8 cellular contexts compared by ENCODE assay signal in genomic region chr4:176320976-176321361, GRCh38. TPM values are rescaled to one million over a fixed set of nuclear protein-coding genes. Genes with fewer than 3 reads are reported as not detected.
DNase-seq lines count a peak whose midpoint lies in the region; TF ChIP-seq lines count a peak whose summit lies in the region.

No MANE protein-coding gene starts in this region.

- H4K91ac ChIP-seq in neuronal stem cell (ENCODE audit: low read depth, low read length, poor library complexity): no peak overlapping the region

- H2BK15ac ChIP-seq in neuronal stem cell (ENCODE audit: low read length): no peak overlapping the region

- no peak overlapping the region for H4K8ac ChIP-seq in neuronal stem cell (ENCODE audit: low read depth, low read length)

- H3K9me3 ChIP-seq in OCI-LY1 (ENCODE audit: low read length): no peaks in the 10 kb centered on the region
- no peaks in the 10 kb centered on the region for H3K9me3 ChIP-seq in endocrine pancreas (ENCODE audit: control insufficient read depth, low read length)
- peaks cover 0 to 2% of the 10 kb centered on the region in 2 donors for H3K9me3 ChIP-seq in neuronal stem cell (replicated peaks in 1 of 2; ENCODE audit: control insufficient read depth in 2 of 2, insufficient read depth in 1 of 2, low read depth in 1 of 2, low read length in 2 of 2)

- H3K27ac ChIP-seq in OCI-LY1 (ENCODE audit: low read depth, low read length, poor library complexity, severe bottlenecking) (peak overlapping the region; percentile 87), neuronal stem cell (replicated peaks; ENCODE audit: low read length) (no peak overlapping the region)

- H3K4me2 ChIP-seq in OCI-LY1 (ENCODE audit: low read length) (peak overlapping the region; percentile 98), neuronal stem cell (ENCODE audit: insufficient read depth, low read length, poor library complexity, severe bottlenecking) (peak overlapping the region; percentile 18)

- H3F3A ChIP-seq in OCI-LY1 (ENCODE audit: insufficient read depth, low read length): no peaks in the 10 kb centered on the region

- H2BK5ac ChIP-seq in neuronal stem cell (ENCODE audit: low read length): no peak overlapping the region

- no peak overlapping the region for H3K18ac ChIP-seq in neuronal stem cell (ENCODE audit: low read length)

- H3K79me1 ChIP-seq in neuronal stem cell (ENCODE audit: low read depth, low read length): peaks cover 4% of the 10 kb centered on the region

- in situ Hi-C loops in ACHN (cut with HindIII; ENCODE audit: low pct_ligation_motif_present, low pct_unique_long_range_greater_than_20kb, low sequenced_read_pairs): no loop called here

- no peak overlapping the region for H2AFZ ChIP-seq in OCI-LY1 (ENCODE audit: low read length)
- no peak overlapping the region for H2AFZ ChIP-seq in neuronal stem cell (ENCODE audit: low read length)

- H4K20me1 ChIP-seq in OCI-LY1 (ENCODE audit: insufficient read depth, low read length): no peaks in the 10 kb centered on the region

- peak overlapping the region; percentile 78 for H3K4me3 ChIP-seq in OCI-LY1 (ENCODE audit: low read depth, low read length, poor library complexity, severe bottlenecking)
- H3K4me3 ChIP-seq in endocrine pancreas (ENCODE audit: control insufficient read depth, insufficient read depth, low read length): peak overlapping the region; percentile 99
- peak overlapping the region; percentile 97 to 99 for H3K4me3 ChIP-seq in neuronal stem cell (ENCODE audit: low read length in 2 of 2)

- H3K23ac ChIP-seq in neuronal stem cell (ENCODE audit: low read depth, low read length, poor library complexity): no peak overlapping the region

- H2BK120ac ChIP-seq in neuronal stem cell (ENCODE audit: low read depth, low read length): no peak overlapping the region

- TF ChIP-seq CTCF in OCI-LY1 (IDR thresholded peaks at IDR 0.05; ENCODE audit: low read length): no peak

- H3K4me1 ChIP-seq in OCI-LY1 (ENCODE audit: insufficient read depth, low read length, severe bottlenecking) (peaks cover 36% of the 10 kb centered on the region), endocrine pancreas (ENCODE audit: control insufficient read depth, insufficient read depth, low read length) (peaks cover 20% of the 10 kb centered on the region), neuronal stem cell (ENCODE audit: control insufficient read depth in 2 of 2, insufficient read depth in 1 of 2, low read depth in 1 of 2, low read length in 2 of 2) (peaks cover 0 to 15% of the 10 kb centered on the region in 2 donors)

- no peaks in the 10 kb centered on the region for H3K27me3 ChIP-seq in OCI-LY1 (ENCODE audit: insufficient read depth, low read length)
- H3K27me3 ChIP-seq in endocrine pancreas (ENCODE audit: control insufficient read depth, insufficient read depth, low read length): no peaks in the 10 kb centered on the region
- H3K27me3 ChIP-seq in neuronal stem cell (ENCODE audit: control insufficient read depth in 3 of 3, insufficient read depth in 3 of 3, low read depth in 1 of 3, low read length in 3 of 3): no peaks in the 10 kb centered on the region

- H3K9ac ChIP-seq in OCI-LY1 (ENCODE audit: low read length) (peak overlapping the region; percentile 98), endocrine pancreas (ENCODE audit: control insufficient read depth, insufficient read depth, low read length) (peak overlapping the region; percentile 90), neuronal stem cell (ENCODE audit: low read depth, low read length, poor library complexity) (no peak overlapping the region)

- DNase-seq in GM03348 (ENCODE audit: low spot score) (peak; percentile 14), neuronal stem cell (ENCODE audit: low spot score) (no peak), hepatic stellate cell (ENCODE audit: low spot score) (no peak), UCSD-AML1 (lab: John Stamatoyannopoulos, UW; ENCODE audit: unreplicated experiment) (no peak), GM19238 (ENCODE audit: insufficient read length, low spot score) (no peak), ACHN (no peak)

- H3K79me2 ChIP-seq in OCI-LY1 (ENCODE audit: insufficient read depth, low read length): peaks cover 56% of the 10 kb centered on the region

- H2AK5ac ChIP-seq in neuronal stem cell (ENCODE audit: low read depth, low read length): no peak overlapping the region

- peaks cover 38% of the 10 kb centered on the region for H3K36me3 ChIP-seq in OCI-LY1 (ENCODE audit: insufficient read depth, low read length)
- no peaks in the 10 kb centered on the region for H3K36me3 ChIP-seq in endocrine pancreas (ENCODE audit: control insufficient read depth, insufficient read depth, low read length)
- peaks cover 0 to 16% of the 10 kb centered on the region in 2 donors for H3K36me3 ChIP-seq in neuronal stem cell (replicated peaks in 1 of 2; ENCODE audit: control insufficient read depth in 2 of 2, insufficient read depth in 2 of 2, low read length in 2 of 2)

- WGBS in neuronal stem cell (ENCODE audit: extremely low coverage in 2 of 2, insufficient read length in 2 of 2, insufficient replicate concordance in 1 of 2), 2 donors: no CpG with 5 or more reads among the region's 6 CpGs

- no peak overlapping the region for H2BK12ac ChIP-seq in neuronal stem cell (ENCODE audit: low read length)

- H3K9me2 ChIP-seq in OCI-LY1 (ENCODE audit: low read depth, low read length): no peaks in the 10 kb centered on the region

- H3K14ac ChIP-seq in neuronal stem cell (ENCODE audit: low read length): no peak overlapping the region

- H3K4ac ChIP-seq in neuronal stem cell (ENCODE audit: low read length): no peak overlapping the region

RNA-seq across cellular contexts. Expression of gene SPCS3, which starts 1.2 kb away (rescaled TPM):
- 47.5 TPM for polyA plus RNA-seq in neuronal stem cell (2013, experiment 1 of 2)
- polyA plus RNA-seq in neuronal stem cell (2013, experiment 2 of 2): 49.2 TPM

RNA-seq across cellular contexts. Expression of gene ASB5, which starts 51.9 kb away (rescaled TPM):
- not detected for polyA plus RNA-seq in neuronal stem cell (2013, experiment 1 of 2)
- not detected for polyA plus RNA-seq in neuronal stem cell (2013, experiment 2 of 2)
